ENCODE assay signal across 12 cellular contexts in the genomic region with DNA sequence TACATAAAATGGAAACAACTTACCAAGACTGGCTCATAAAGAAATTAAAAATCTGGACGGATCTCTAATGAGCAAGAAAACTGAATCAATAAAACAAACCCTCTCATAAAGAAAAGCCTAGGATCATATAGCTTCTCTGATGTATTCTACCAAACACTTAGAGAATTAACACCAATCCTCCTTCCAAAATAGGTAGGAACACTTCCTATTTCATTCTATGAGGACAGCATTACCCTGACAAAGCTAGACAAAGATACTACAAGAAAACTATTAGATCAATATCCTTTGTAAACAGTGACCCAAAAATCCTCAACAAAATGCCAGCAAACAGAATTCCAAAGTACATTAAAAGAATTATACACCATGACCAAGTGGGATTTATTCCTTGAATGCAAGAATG. TPM values are rescaled to one million over a fixed set of nuclear protein-coding genes. Genes with fewer than 3 reads are reported as not detected.
A peak's percentile ranks its signal among the peaks of the same experiment; 100 is the strongest.
DNase-seq lines count a peak whose midpoint lies in the region; ATAC-seq and TF ChIP-seq lines count a peak whose summit lies in the region.
"Had no signal": no experiment of that assay in that cellular context is flagged by ENCODE, and none has a peak within 500 bp of the region (broad histone marks: within the 10 kb centered on the region; RNA-seq: fewer than 3 reads in every experiment).

No MANE protein-coding gene starts in this region.

- peak overlapping the region; percentile 8 for H3K27ac Mint-ChIP-seq in activated naive CD8-positive, alpha-beta T cell
- H3K27ac Mint-ChIP-seq in activated naive CD8-positive, alpha-beta T cell treated with anti-CD3 and anti-CD28 coated beads, Interleukin-2, amount 50 U/mL, for 24 hours = no peak overlapping the region
- peak overlapping the region; percentile 8 for H3K27ac Mint-ChIP-seq in activated B cell treated with CpG ODN at 0.5 μM for 24 hours
- H3K27ac Mint-ChIP-seq in effector memory CD8-positive, alpha-beta T cell = peak overlapping the region; percentile 35 to 64
- H3K27ac Mint-ChIP-seq in stimulated activated effector memory CD8-positive, alpha-beta T cell treated with anti-CD3 and anti-CD28 coated beads, Interleukin-12 subunit alpha, Interleukin-12 subunit beta, amount 100 ng/mL, for 72 hours = peak overlapping the region; percentile 55

- H3K27me3 Mint-ChIP-seq in activated naive CD8-positive, alpha-beta T cell = no peaks in the 10 kb centered on the region
- no peaks in the 10 kb centered on the region for H3K27me3 Mint-ChIP-seq in activated naive CD8-positive, alpha-beta T cell treated with anti-CD3 and anti-CD28 coated beads, Interleukin-2, amount 50 U/mL, for 24 hours
- no peaks in the 10 kb centered on the region for H3K27me3 Mint-ChIP-seq in activated B cell treated with CpG ODN at 0.5 μM for 24 hours
- no peaks in the 10 kb centered on the region for H3K27me3 Mint-ChIP-seq in effector memory CD8-positive, alpha-beta T cell
- H3K27me3 Mint-ChIP-seq: CD4-positive, CD25-positive, alpha-beta regulatory T cell had no signal

- H3K4me3 Mint-ChIP-seq in activated naive CD8-positive, alpha-beta T cell = no peak overlapping the region
- no peak overlapping the region for H3K4me3 Mint-ChIP-seq in activated naive CD8-positive, alpha-beta T cell treated with anti-CD3 and anti-CD28 coated beads, Interleukin-2, amount 50 U/mL, for 24 hours
- H3K4me3 Mint-ChIP-seq in activated B cell treated with CpG ODN at 0.5 μM for 24 hours = no peak overlapping the region
- no peak overlapping the region for H3K4me3 Mint-ChIP-seq in effector memory CD8-positive, alpha-beta T cell
- H3K4me3 Mint-ChIP-seq in stimulated activated effector memory CD8-positive, alpha-beta T cell treated with anti-CD3 and anti-CD28 coated beads, Interleukin-12 subunit alpha, Interleukin-12 subunit beta, amount 100 ng/mL, for 72 hours = no peak overlapping the region
- H3K4me3 Mint-ChIP-seq: CD4-positive, CD25-positive, alpha-beta regulatory T cell; H9 had no signal

- ATAC-seq in activated naive CD8-positive, alpha-beta T cell treated with anti-CD3 and anti-CD28 coated beads, Interleukin-2, amount 50 U/mL, for 24 hours = no peak
- ATAC-seq in activated B cell treated with CpG ODN at 0.5 μM for 24 hours (ENCODE audit: low read depth) (no peak), HG03565 (IDR thresholded peaks at IDR 0.05; ENCODE audit: unreplicated experiment) (no peak), GM18517 (IDR thresholded peaks at IDR 0.05; ENCODE audit: unreplicated experiment) (no peak)
- ATAC-seq in effector memory CD8-positive, alpha-beta T cell (replicated peaks) = no peak
- ATAC-seq in stimulated activated effector memory CD8-positive, alpha-beta T cell treated with anti-CD3 and anti-CD28 coated beads, Interleukin-12 subunit alpha, Interleukin-12 subunit beta, amount 100 ng/mL, for 72 hours = no peak

- peaks cover 10% of the 10 kb centered on the region for H3K9me3 Mint-ChIP-seq in activated naive CD8-positive, alpha-beta T cell (ENCODE audit: low read depth)
- peaks cover 12% of the 10 kb centered on the region for H3K9me3 Mint-ChIP-seq in activated naive CD8-positive, alpha-beta T cell treated with anti-CD3 and anti-CD28 coated beads, Interleukin-2, amount 50 U/mL, for 24 hours
- H3K9me3 Mint-ChIP-seq in activated B cell treated with CpG ODN at 0.5 μM for 24 hours = peaks cover 19% of the 10 kb centered on the region
- H3K9me3 Mint-ChIP-seq in effector memory CD8-positive, alpha-beta T cell = no peaks in the 10 kb centered on the region
- H3K9me3 Mint-ChIP-seq in stimulated activated effector memory CD8-positive, alpha-beta T cell treated with anti-CD3 and anti-CD28 coated beads, Interleukin-12 subunit alpha, Interleukin-12 subunit beta, amount 100 ng/mL, for 72 hours = no peaks in the 10 kb centered on the region

- H3K36me3 Mint-ChIP-seq in activated naive CD8-positive, alpha-beta T cell = peaks cover 37% of the 10 kb centered on the region
- H3K36me3 Mint-ChIP-seq in activated naive CD8-positive, alpha-beta T cell treated with anti-CD3 and anti-CD28 coated beads, Interleukin-2, amount 50 U/mL, for 24 hours (ENCODE audit: low read depth) = peaks cover 72% of the 10 kb centered on the region
- peaks cover 96% of the 10 kb centered on the region for H3K36me3 Mint-ChIP-seq in activated B cell treated with CpG ODN at 0.5 μM for 24 hours (ENCODE audit: low read depth)
- H3K36me3 Mint-ChIP-seq in effector memory CD8-positive, alpha-beta T cell (ENCODE audit: insufficient read depth) = peaks cover 60% of the 10 kb centered on the region
- peaks cover 70% of the 10 kb centered on the region for H3K36me3 Mint-ChIP-seq in stimulated activated effector memory CD8-positive, alpha-beta T cell treated with anti-CD3 and anti-CD28 coated beads, Interleukin-12 subunit alpha, Interleukin-12 subunit beta, amount 100 ng/mL, for 72 hours

- intact Hi-C loops in activated B cell treated with CpG ODN at 0.5 μM for 24 hours (cut with micrococcal nuclease) = no loop called here

- TF ChIP-seq CTCF in activated B cell treated with CpG ODN at 0.5 μM for 24 hours (IDR thresholded peaks at IDR 0.05) = no peak

- POLR2A ChIA-PET in activated B cell treated with CpG ODN at 0.5 μM for 24 hours (lab: Charles Lee) = no interaction called here

- DNase-seq in activated naive CD8-positive, alpha-beta T cell treated with anti-CD3 and anti-CD28 coated beads, Interleukin-2, amount 50 U/mL, for 24 hours = no peak
- no peak for DNase-seq in activated B cell treated with CpG ODN at 0.5 μM for 24 hours
- no peak for DNase-seq in effector memory CD8-positive, alpha-beta T cell
- no peak for DNase-seq in stimulated activated effector memory CD8-positive, alpha-beta T cell treated with anti-CD3 and anti-CD28 coated beads, Interleukin-12 subunit alpha, Interleukin-12 subunit beta, amount 100 ng/mL, for 72 hours (ENCODE audit: low spot score in 2 of 2)
- DNase-seq: BE2C; C1 segment of cervical spinal cord; Caco-2; CD4-positive, CD25-positive, alpha-beta regulatory T cell; H9 had no signal

- H3K4me1 Mint-ChIP-seq in activated naive CD8-positive, alpha-beta T cell (ENCODE audit: low read depth) = no peaks in the 10 kb centered on the region
- H3K4me1 Mint-ChIP-seq in activated naive CD8-positive, alpha-beta T cell treated with anti-CD3 and anti-CD28 coated beads, Interleukin-2, amount 50 U/mL, for 24 hours = no peaks in the 10 kb centered on the region
- peaks cover 6% of the 10 kb centered on the region for H3K4me1 Mint-ChIP-seq in activated B cell treated with CpG ODN at 0.5 μM for 24 hours
- peaks cover 9 to 14% of the 10 kb centered on the region in 2 donors for H3K4me1 Mint-ChIP-seq in effector memory CD8-positive, alpha-beta T cell (ENCODE audit: low read depth in 2 of 2)
- no peaks in the 10 kb centered on the region for H3K4me1 Mint-ChIP-seq in stimulated activated effector memory CD8-positive, alpha-beta T cell treated with anti-CD3 and anti-CD28 coated beads, Interleukin-12 subunit alpha, Interleukin-12 subunit beta, amount 100 ng/mL, for 72 hours
- H3K4me1 Mint-ChIP-seq: H9 had no signal

- CTCF ChIA-PET in activated B cell treated with CpG ODN at 0.5 μM for 24 hours (lab: Charles Lee) = no interaction called here

RNA-seq across cellular contexts. Expression of gene CLTCL1, which starts 52.9 kb away (rescaled TPM):
- total RNA-seq in activated B cell treated with CpG ODN at 0.5 μM for 24 hours = 2.7 and 5.0 TPM in 2 replicates
